ENCODE assay signal across 9 cellular contexts in genomic region chr7:105589221-105590077, GRCh38. TPM values are rescaled to one million over a fixed set of nuclear protein-coding genes. Genes with fewer than 3 reads are reported as not detected.
DNase-seq lines count a peak whose midpoint lies in the region; ATAC-seq lines count a peak whose summit lies in the region.
"Had no signal": no experiment of that assay in that cellular context is flagged by ENCODE, and none has a peak within 500 bp of the region (broad histone marks: within the 10 kb centered on the region; RNA-seq: fewer than 3 reads in every experiment).

No MANE protein-coding gene starts in this region.

- no peak overlapping the region for H2AK5ac ChIP-seq in mesenchymal stem cell (ENCODE audit: low read length, severe bottlenecking)

- H3K4ac ChIP-seq in mesenchymal stem cell (ENCODE audit: low read depth in 1 of 2, low read length in 2 of 2): no peak overlapping the region

- H3K18ac ChIP-seq in mesenchymal stem cell (ENCODE audit: low read depth in 1 of 2, low read length in 2 of 2): no peak overlapping the region

- H3K4me3 Mint-ChIP-seq in activated CD4-positive, alpha-beta T cell treated with anti-CD3 and anti-CD28 coated beads, Interleukin-2, amount 10 ng/mL, durations not matched to agents 24 days and 14 days: no peak overlapping the region
- no peak overlapping the region for H3K4me3 Mint-ChIP-seq in stimulated activated memory B cell treated with anti-CD40 and anti-IgM and Interleukin-4, amounts not matched to agents 10 μg/mL and 1 μg/mL and 100 μg/mL, for 72 hours
- H3K4me3 Mint-ChIP-seq: activated naive CD4-positive, alpha-beta T cell treated with anti-CD3 and anti-CD28 coated beads, Interleukin-2, amount 50 U/mL, for 24 hours had no signal

- H3K36me3 ChIP-seq in effector memory CD4-positive, alpha-beta T cell (ENCODE audit: control insufficient read depth, insufficient read depth, low read length): no peaks in the 10 kb centered on the region
- no peaks in the 10 kb centered on the region for H3K36me3 ChIP-seq in mesenchymal stem cell (ENCODE audit: control insufficient read depth in 1 of 2, insufficient read depth in 2 of 2, low read depth in 1 of 2, low read length in 2 of 2)

- no peaks in the 10 kb centered on the region for H3K79me1 ChIP-seq in mesenchymal stem cell (replicated peaks; ENCODE audit: low read length, poor library complexity, severe bottlenecking)

- H3K27ac Mint-ChIP-seq in activated CD4-positive, alpha-beta T cell treated with anti-CD3 and anti-CD28 coated beads, Interleukin-2, amount 10 ng/mL, durations not matched to agents 24 days and 14 days: no peak overlapping the region
- H3K27ac Mint-ChIP-seq in stimulated activated memory B cell treated with anti-CD40 and anti-IgM and Interleukin-4, amounts not matched to agents 10 μg/mL and 1 μg/mL and 100 μg/mL, for 72 hours: no peak overlapping the region
- H3K27ac Mint-ChIP-seq: activated naive CD4-positive, alpha-beta T cell treated with anti-CD3 and anti-CD28 coated beads, Interleukin-2, amount 50 U/mL, for 24 hours had no signal

- H4K91ac ChIP-seq in mesenchymal stem cell (ENCODE audit: low read length): no peak overlapping the region

- H3K9me3 Mint-ChIP-seq in activated CD4-positive, alpha-beta T cell treated with anti-CD3 and anti-CD28 coated beads, Interleukin-2, amount 10 ng/mL, durations not matched to agents 24 days and 14 days: no peaks in the 10 kb centered on the region
- no peaks in the 10 kb centered on the region for H3K9me3 Mint-ChIP-seq in stimulated activated memory B cell treated with anti-CD40 and anti-IgM and Interleukin-4, amounts not matched to agents 10 μg/mL and 1 μg/mL and 100 μg/mL, for 72 hours
- H3K9me3 Mint-ChIP-seq: activated naive CD4-positive, alpha-beta T cell treated with anti-CD3 and anti-CD28 coated beads, Interleukin-2, amount 50 U/mL, for 24 hours had no signal

- H3K36me3 Mint-ChIP-seq in activated CD4-positive, alpha-beta T cell treated with anti-CD3 and anti-CD28 coated beads, Interleukin-2, amount 10 ng/mL, durations not matched to agents 24 days and 14 days (ENCODE audit: low read depth): no peaks in the 10 kb centered on the region
- no peaks in the 10 kb centered on the region for H3K36me3 Mint-ChIP-seq in stimulated activated memory B cell treated with anti-CD40 and anti-IgM and Interleukin-4, amounts not matched to agents 10 μg/mL and 1 μg/mL and 100 μg/mL, for 72 hours
- H3K36me3 Mint-ChIP-seq: activated naive CD4-positive, alpha-beta T cell treated with anti-CD3 and anti-CD28 coated beads, Interleukin-2, amount 50 U/mL, for 24 hours had no signal

- H3K4me1 Mint-ChIP-seq in activated CD4-positive, alpha-beta T cell treated with anti-CD3 and anti-CD28 coated beads, Interleukin-2, amount 10 ng/mL, durations not matched to agents 24 days and 14 days: peaks cover 9% of the 10 kb centered on the region
- H3K4me1 Mint-ChIP-seq in stimulated activated memory B cell treated with anti-CD40 and anti-IgM and Interleukin-4, amounts not matched to agents 10 μg/mL and 1 μg/mL and 100 μg/mL, for 72 hours: peaks cover 37% of the 10 kb centered on the region

- no peak overlapping the region for H3K27ac ChIP-seq in effector memory CD4-positive, alpha-beta T cell (ENCODE audit: insufficient read depth, low read length, poor library complexity, severe bottlenecking)
- H3K27ac ChIP-seq in mesenchymal stem cell (ENCODE audit: low read length, poor library complexity, severe bottlenecking): peak overlapping the region; percentile 27

- H3K4me1 ChIP-seq in effector memory CD4-positive, alpha-beta T cell (ENCODE audit: control insufficient read depth, insufficient read depth, low read length, poor library complexity, severe bottlenecking): no peaks in the 10 kb centered on the region
- H3K4me1 ChIP-seq in mesenchymal stem cell (ENCODE audit: control insufficient read depth, insufficient read depth, low read depth, low read length): no peaks in the 10 kb centered on the region

- no peak overlapping the region for H3K14ac ChIP-seq in mesenchymal stem cell (ENCODE audit: low read length in 2 of 2)

- H3K4me2 ChIP-seq in mesenchymal stem cell (ENCODE audit: low read length, poor library complexity, severe bottlenecking): no peak overlapping the region

- H2BK15ac ChIP-seq in mesenchymal stem cell (ENCODE audit: low read depth, poor library complexity, severe bottlenecking): no peak overlapping the region

- no peak overlapping the region for H2AFZ ChIP-seq in mesenchymal stem cell (ENCODE audit: low read depth, low read length)

- H3K27me3 Mint-ChIP-seq in activated CD4-positive, alpha-beta T cell treated with anti-CD3 and anti-CD28 coated beads, Interleukin-2, amount 10 ng/mL, durations not matched to agents 24 days and 14 days: peaks cover 4% of the 10 kb centered on the region
- no peaks in the 10 kb centered on the region for H3K27me3 Mint-ChIP-seq in stimulated activated memory B cell treated with anti-CD40 and anti-IgM and Interleukin-4, amounts not matched to agents 10 μg/mL and 1 μg/mL and 100 μg/mL, for 72 hours
- H3K27me3 Mint-ChIP-seq: activated naive CD4-positive, alpha-beta T cell treated with anti-CD3 and anti-CD28 coated beads, Interleukin-2, amount 50 U/mL, for 24 hours had no signal

- H2BK120ac ChIP-seq in mesenchymal stem cell (ENCODE audit: low read depth, low read length): no peak overlapping the region

- no peak overlapping the region for H3K4me3 ChIP-seq in effector memory CD4-positive, alpha-beta T cell (ENCODE audit: insufficient read depth, low read depth, low read length, poor library complexity, severe bottlenecking)
- no peak overlapping the region for H3K4me3 ChIP-seq in mesenchymal stem cell (ENCODE audit: insufficient read depth in 1 of 2, low read depth in 1 of 2, low read length in 2 of 2)

- H3K27me3 ChIP-seq in effector memory CD4-positive, alpha-beta T cell (replicated peaks; ENCODE audit: control insufficient read depth, insufficient read depth, low read length, poor library complexity, severe bottlenecking): no peaks in the 10 kb centered on the region
- no peaks in the 10 kb centered on the region for H3K27me3 ChIP-seq in mesenchymal stem cell (ENCODE audit: control insufficient read depth in 1 of 2, insufficient read depth in 1 of 2, low read length in 2 of 2)

- intact Hi-C loops in activated CD4-positive, alpha-beta T cell treated with anti-CD3 and anti-CD28 coated beads, Interleukin-2, amount 10 ng/mL, durations not matched to agents 24 days and 14 days (cut with micrococcal nuclease): loop anchor here (1.0 kb wide), 1 partner anchor 666 kb away; no protein-coding TSS in a partner anchor

- ATAC-seq in GM19351 (IDR thresholded peaks at IDR 0.05; ENCODE audit: unreplicated experiment) (peak; percentile 88), HG03432 (IDR thresholded peaks at IDR 0.05; ENCODE audit: unreplicated experiment) (peak; percentile 89)
- peak; percentile 92 for ATAC-seq in stimulated activated memory B cell treated with anti-CD40 and anti-IgM and Interleukin-4, amounts not matched to agents 10 μg/mL and 1 μg/mL and 100 μg/mL, for 72 hours

- H4K8ac ChIP-seq in mesenchymal stem cell (ENCODE audit: low read length): no peak overlapping the region

- H3K23ac ChIP-seq in mesenchymal stem cell (ENCODE audit: low read length in 2 of 2): no peak overlapping the region

- 45% methylated on average over 5 of the region's 6 CpGs for WGBS in mesenchymal stem cell

- no peak overlapping the region for H2BK5ac ChIP-seq in mesenchymal stem cell (ENCODE audit: low read depth, low read length, poor library complexity, severe bottlenecking)

- no peaks in the 10 kb centered on the region for H3K9me3 ChIP-seq in effector memory CD4-positive, alpha-beta T cell (ENCODE audit: control insufficient read depth, low read length)
- no peaks in the 10 kb centered on the region for H3K9me3 ChIP-seq in mesenchymal stem cell (ENCODE audit: control insufficient read depth, low read length)

- no peak overlapping the region for H2BK12ac ChIP-seq in mesenchymal stem cell (ENCODE audit: low read length in 2 of 2)

- no peak overlapping the region for H3K9ac ChIP-seq in mesenchymal stem cell (ENCODE audit: low read length)

- peak; percentile 87 for DNase-seq in COLO829 (ENCODE audit: low spot score)
- peak; percentile 84 for DNase-seq in NCI-H345 (lab: John Stamatoyannopoulos, UW)
- peak; percentile 86 for DNase-seq in activated CD4-positive, alpha-beta T cell treated with anti-CD3 and anti-CD28 coated beads, Interleukin-2, amount 10 ng/mL, durations not matched to agents 24 days and 14 days
- peak in 2 of 3 donors; percentile 5 to 16 for DNase-seq in effector memory CD4-positive, alpha-beta T cell
- peak; percentile 82 for DNase-seq in mesenchymal stem cell

RNA-seq across cellular contexts. Expression of gene EFCAB10, which starts 8.2 kb away (rescaled TPM):
- total RNA-seq in activated CD4-positive, alpha-beta T cell treated with anti-CD3 and anti-CD28 coated beads, Interleukin-2, amount 10 ng/mL, durations not matched to agents 24 days and 14 days: not detected in 2 replicates
- polyA plus RNA-seq in mesenchymal stem cell (2013, experiment 1 of 2): not detected
- polyA plus RNA-seq in mesenchymal stem cell (2013, experiment 2 of 2): not detected

RNA-seq across cellular contexts. Expression of gene RINT1, which starts 57.4 kb away (rescaled TPM):
- 28.5 and 29.4 TPM in 2 replicates for total RNA-seq in activated CD4-positive, alpha-beta T cell treated with anti-CD3 and anti-CD28 coated beads, Interleukin-2, amount 10 ng/mL, durations not matched to agents 24 days and 14 days
- 12.5 TPM for polyA plus RNA-seq in mesenchymal stem cell (2013, experiment 1 of 2)
- polyA plus RNA-seq in mesenchymal stem cell (2013, experiment 2 of 2): 12.4 TPM

Comparison
In these comparisons a context has a peak if more than half of its experiments do, and no peak if none do; other contexts are left out.
1. DNase-seq: peak in every context shown above with its lines; median percentile 87 in COLO829; 86 in activated CD4-positive, alpha-beta T cell treated with anti-CD3 and anti-CD28 coated beads, Interleukin-2, amount 10 ng/mL, durations not matched to agents 24 days and 14 days; 84 in NCI-H345; 82 in mesenchymal stem cell; 10 in effector memory CD4-positive, alpha-beta T cell.